16 cellular contexts compared by ENCODE assay signal in the genomic region with DNA sequence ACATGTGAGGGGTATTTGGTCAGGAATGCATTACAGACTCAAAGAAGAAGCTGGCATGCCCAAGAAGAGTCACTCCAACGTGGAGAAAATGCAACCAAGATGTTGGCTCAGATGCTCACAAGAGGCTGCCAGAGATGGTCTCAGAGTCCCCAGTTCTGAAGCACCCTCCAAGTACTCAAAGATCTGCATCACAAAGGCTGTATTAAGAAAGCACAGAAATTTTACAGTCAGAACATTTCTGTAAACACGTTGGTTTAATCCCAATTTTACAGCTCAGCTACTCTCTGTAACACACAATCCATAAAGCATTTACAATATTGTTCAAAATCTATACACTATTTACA.
DNase-seq lines count a peak whose midpoint lies in the region; FAIRE-seq and TF ChIP-seq lines count a peak whose summit lies in the region.
"Had no signal": no experiment of that assay in that cellular context is flagged by ENCODE, and none has a peak within 500 bp of the region (broad histone marks: within the 10 kb centered on the region; RNA-seq: fewer than 3 reads in every experiment).

No MANE protein-coding gene starts in this region.

- H3K27ac Mint-ChIP-seq in CD14-positive monocyte: peak overlapping the region; percentile 47 to 93 (median 89)
- H3K27ac Mint-ChIP-seq: activated CD8-positive, alpha-beta T cell treated with anti-CD3 and anti-CD28 coated beads for 36 hours; type B pancreatic cell had no signal

- peaks cover 38% of the 10 kb centered on the region for H3K4me1 Mint-ChIP-seq in CD14-positive monocyte

- 59 to 65% (median 63%) methylated on average over 2 of the region's 2 CpGs for WGBS in adipose tissue, 3 donors
- WGBS in spleen, 5 donors: 51 to 83% (median 77%) methylated on average over 2 of the region's 2 CpGs

- TF ChIP-seq CTCF in CD14-positive monocyte (IDR thresholded peaks at IDR 0.05) (no peak), keratinocyte (optimal IDR thresholded peaks at IDR 0.05 in 1 of 3, IDR thresholded peaks at IDR 0.05 in 1 of 3, conservative IDR thresholded peaks at IDR 0.05 in 1 of 3; ENCODE audit: extremely low read depth in 1 of 3, insufficient read depth in 2 of 3, low read length in 3 of 3) (no peak), spleen (IDR thresholded peaks at IDR 0.05 in 8 of 11, conservative IDR thresholded peaks at IDR 0.05 in 3 of 11) (no peak)

- H3K36me3 Mint-ChIP-seq in CD14-positive monocyte: peaks cover 0 to 2% of the 10 kb centered on the region in 2 donors
- H3K36me3 Mint-ChIP-seq: brain, type B pancreatic cell had no signal

- dilution Hi-C loops in keratinocyte (cut with MboI; ENCODE audit: extremely low pct_ligation_motif_present, low sequenced_read_pairs): no loop called here

- H3K9ac ChIP-seq in keratinocyte (ENCODE audit: control insufficient read depth, extremely low read depth, insufficient read depth, low read length): no peak overlapping the region

- peak overlapping the region; percentile 43 for H3K4me2 ChIP-seq in keratinocyte (ENCODE audit: control insufficient read depth, extremely low read depth, insufficient read depth, low read depth, low read length)

- no peak for FAIRE-seq in keratinocyte (lab: Jason Lieb, UNC)

- no peaks in the 10 kb centered on the region for H4K20me1 ChIP-seq in keratinocyte (ENCODE audit: control insufficient read depth, extremely low read depth, insufficient read depth, low read length)

- TF ChIP-seq POLR2A in spleen (IDR thresholded peaks at IDR 0.05): no peak

- H3K9me3 ChIP-seq in keratinocyte (ENCODE audit: control insufficient read depth, low read depth, low read length) (no peaks in the 10 kb centered on the region), spleen (no peaks in the 10 kb centered on the region), MG63 (no peaks in the 10 kb centered on the region)

- no peaks in the 10 kb centered on the region for H3K79me2 ChIP-seq in keratinocyte (ENCODE audit: control insufficient read depth, insufficient read depth, low read length)

- H2AFZ ChIP-seq in keratinocyte (ENCODE audit: control insufficient read depth, low read length): peak overlapping the region; percentile 43

- intact Hi-C loops in CD14-positive monocyte (cut with micrococcal nuclease): no loop called here
- intact Hi-C loops in spleen (cut with DNase I; ENCODE audit: low total_unique reads): no loop called here

- peaks cover 18 to 25% (median 19%) of the 10 kb centered on the region in 3 donors for H3K27me3 Mint-ChIP-seq in CD14-positive monocyte (ENCODE audit: low read depth in 3 of 3)
- H3K27me3 Mint-ChIP-seq: activated CD8-positive, alpha-beta T cell treated with anti-CD3 and anti-CD28 coated beads for 36 hours; type B pancreatic cell had no signal

- H3K36me3 ChIP-seq in keratinocyte (ENCODE audit: control insufficient read depth in 2 of 2, extremely low read depth in 1 of 2, insufficient read depth in 2 of 2, low read length in 2 of 2) (no peaks in the 10 kb centered on the region), spleen (no peaks in the 10 kb centered on the region), MG63 (no peaks in the 10 kb centered on the region)

- H3K4me3 ChIP-seq in keratinocyte (ENCODE audit: control insufficient read depth in 2 of 3, extremely low read depth in 1 of 3, insufficient read depth in 2 of 3, low read depth in 1 of 3, low read length in 3 of 3): no peak overlapping the region
- no peak overlapping the region for H3K4me3 ChIP-seq in spleen
- no peak overlapping the region for H3K4me3 ChIP-seq in MG63

- DNase-seq in CD14-positive monocyte (ENCODE audit: low spot score) (no peak), keratinocyte (ENCODE audit: low read depth, low spot score) (no peak), spleen (no peak), iPS-NIHi7 (ENCODE audit: extremely low spot score) (no peak), globus pallidus (ENCODE audit: low spot score) (no peak), MG63 (no peak), NCI-H524 (lab: John Stamatoyannopoulos, UW) (no peak)
- DNase-seq: activated CD8-positive, alpha-beta T cell treated with anti-CD3 and anti-CD28 coated beads for 36 hours; DND-41; effector memory CD4-positive, alpha-beta T cell; NCI-H1417 treated with DMSO at 0.1 percent for 48 hours; SIG-M5; stimulated activated CD4-positive, alpha-beta T cell treated with anti-CD3 and anti-CD28 coated beads, Interleukin-12 subunit alpha, Interleukin-12 subunit beta, amount 100 ng/mL, for 4 hours had no signal

- no peaks in the 10 kb centered on the region for H3K9me1 ChIP-seq in keratinocyte (ENCODE audit: control insufficient read depth, extremely low read depth, insufficient read depth, low read length)

- H3K27me3 ChIP-seq in keratinocyte (ENCODE audit: control insufficient read depth, extremely low read depth, insufficient read depth, low read length): no peaks in the 10 kb centered on the region
- no peaks in the 10 kb centered on the region for H3K27me3 ChIP-seq in spleen (replicated peaks in 1 of 7)
- H3K27me3 ChIP-seq in MG63: no peaks in the 10 kb centered on the region

- peaks cover 20% of the 10 kb centered on the region for H3K4me1 ChIP-seq in keratinocyte (ENCODE audit: control insufficient read depth, extremely low read depth, insufficient read depth, low read length)
- H3K4me1 ChIP-seq in spleen: peaks cover 4 to 40% (median 28%) of the 10 kb centered on the region in 6 donors

- peak overlapping the region; percentile 62 for H3K27ac ChIP-seq in adipose tissue (ENCODE audit: low read depth, low read length)
- peak overlapping the region; percentile 70 for H3K27ac ChIP-seq in keratinocyte (ENCODE audit: control insufficient read depth, insufficient read depth, low read length)
- H3K27ac ChIP-seq in spleen: peak overlapping the region in 6 of 8 donors; percentile 2 to 56 (median 26)

- peak overlapping the region in 1 of 2 donors; percentile 64 for H3K4me3 Mint-ChIP-seq in CD14-positive monocyte
- H3K4me3 Mint-ChIP-seq: activated CD8-positive, alpha-beta T cell treated with anti-CD3 and anti-CD28 coated beads for 36 hours; brain; type B pancreatic cell had no signal

- H3K9me3 Mint-ChIP-seq in CD14-positive monocyte: peaks cover 0 to 8% (median 1%) of the 10 kb centered on the region in 7 donors
- H3K9me3 Mint-ChIP-seq: activated CD8-positive, alpha-beta T cell treated with anti-CD3 and anti-CD28 coated beads for 36 hours had no signal
